Comparison of ENCODE assay signal across 8 cellular contexts in genomic region chr14:77140937-77141591, GRCh38. TPM values are rescaled to one million over a fixed set of nuclear protein-coding genes. Genes with fewer than 3 reads are reported as not detected.
DNase-seq lines count a peak whose midpoint lies in the region; ATAC-seq, FAIRE-seq and TF ChIP-seq lines count a peak whose summit lies in the region.

No MANE protein-coding gene starts in this region.

- no peak for ATAC-seq in GM19023 (IDR thresholded peaks at IDR 0.05; ENCODE audit: unreplicated experiment)

- H3K27ac ChIP-seq in small intestine (ENCODE audit: low read depth in 1 of 2, low read length in 1 of 2), result no peak overlapping the region

- H3K9me3 ChIP-seq in small intestine (ENCODE audit: control insufficient read depth, low read depth), result no peaks in the 10 kb centered on the region

- H3K4me3 ChIP-seq in small intestine (ENCODE audit: low read depth in 1 of 2, low read length in 2 of 2), result no peak overlapping the region

- no peak for FAIRE-seq in small intestine (lab: Jason Lieb, UNC)

- WGBS in small intestine, 3 donors, result 1 to 2% (median 2%) methylated on average over 62 to 73 of the region's 73 CpGs

- peaks cover 25 to 33% of the 10 kb centered on the region in 2 donors for H3K27me3 ChIP-seq in small intestine (ENCODE audit: control insufficient read depth in 2 of 2, insufficient read depth in 2 of 2, low read length in 2 of 2)

- no peaks in the 10 kb centered on the region for H3K4me1 ChIP-seq in small intestine (ENCODE audit: control insufficient read depth in 2 of 2, insufficient read depth in 1 of 2, low read depth in 1 of 2, low read length in 1 of 2)

- TF ChIP-seq CTCF in GM12872 (IDR thresholded peaks at IDR 0.05; ENCODE audit: insufficient read depth, low read depth, low read length), result peak; percentile 45; the same call in 2 of the 3 replicates

- no peaks in the 10 kb centered on the region for H3K36me3 ChIP-seq in small intestine (ENCODE audit: control insufficient read depth in 2 of 2, insufficient read depth in 2 of 2, low read length in 2 of 2)

- DNase-seq in NCI-H2227 treated with DMSO at 0.1 percent for 48 hours (lab: John Stamatoyannopoulos, UW), result peak; percentile 26
- DNase-seq in ecto neural progenitor cell (ENCODE audit: low spot score), result peak; percentile 90
- peak; percentile 56 for DNase-seq in midbrain (lab: John Stamatoyannopoulos, UW)
- no peak for DNase-seq in small intestine
- no peak for DNase-seq in NOMO-1 (lab: John Stamatoyannopoulos, UW; ENCODE audit: unreplicated experiment in 2 of 2)
- no peak for DNase-seq in activated CD4-positive, alpha-beta T cell treated with anti-CD3 and anti-CD28 coated beads, Interleukin-2, amount 50 U/mL, for 48 hours

RNA-seq across cellular contexts. Expression of gene ZDHHC22, which starts 0.5 kb away (rescaled TPM):
- polyA plus RNA-seq in small intestine, result under 1 TPM in 1 of 3 donors, not detected in 2; 0.33 TPM

RNA-seq across cellular contexts. Expression of gene TMEM63C, which starts 40.5 kb away (rescaled TPM):
- 1 to 10 TPM in 1 of 3 donors, under 1 TPM in 1, not detected in 1; 0.27 to 2.0 TPM for polyA plus RNA-seq in small intestine

RNA-seq across cellular contexts. Expression of gene CIPC, which starts 43.0 kb away (rescaled TPM):
- polyA plus RNA-seq in small intestine, result 1 to 10 TPM; 7.6 to 9.2 (median 8.5) TPM

Comparison
In these comparisons a context has a peak if more than half of its experiments do, and no peak if none do; other contexts are left out.
1. DNase-seq: peak in NCI-H2227 treated with DMSO at 0.1 percent for 48 hours (single experiment), ecto neural progenitor cell (single experiment) and midbrain (single experiment); none in small intestine (single experiment), NOMO-1 (0 of 2) and activated CD4-positive, alpha-beta T cell treated with anti-CD3 and anti-CD28 coated beads, Interleukin-2, amount 50 U/mL, for 48 hours (0 of 2).